Comparison of ENCODE assay signal across 28 cellular contexts in the genomic region with DNA sequence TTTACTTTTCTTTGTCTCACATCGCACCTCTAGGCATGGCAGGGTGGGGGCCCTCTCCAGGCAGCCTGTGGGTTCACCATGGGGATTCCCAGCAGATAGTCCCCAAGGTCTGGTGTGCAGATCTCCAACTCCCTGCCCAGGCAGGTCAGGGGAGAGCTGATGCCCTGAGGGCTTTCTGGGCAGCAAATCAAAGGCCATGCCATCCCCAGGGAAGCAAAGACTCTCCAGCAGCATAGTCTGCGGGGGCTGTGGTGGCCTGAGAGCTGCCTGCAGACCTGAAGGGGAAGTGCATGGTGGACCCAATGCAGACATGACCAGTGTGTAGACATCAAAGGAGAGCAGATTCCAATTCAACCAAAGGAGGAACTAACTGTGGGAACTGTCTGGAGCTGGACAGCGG. TPM values are rescaled to one million over a fixed set of nuclear protein-coding genes. Genes with fewer than 3 reads are reported as not detected.
A peak's percentile ranks its signal among the peaks of the same experiment; 100 is the strongest.
DNase-seq lines count a peak whose midpoint lies in the region; ATAC-seq, FAIRE-seq and TF ChIP-seq lines count a peak whose summit lies in the region.
"Had no signal": no experiment of that assay in that cellular context is flagged by ENCODE, and none has a peak within 500 bp of the region (broad histone marks: within the 10 kb centered on the region; RNA-seq: fewer than 3 reads in every experiment).

No MANE protein-coding gene starts in this region.

- RAD21 ChIA-PET in GM12878 (lab: Charles Lee; ENCODE audit: unreplicated experiment), result no interaction called here

- H3K4me3 ChIP-seq in left ventricle myocardium inferior (peak overlapping the region; percentile 85), GM12878 (no peak overlapping the region), osteoblast (ENCODE audit: insufficient read depth, low read length) (no peak overlapping the region)
- H3K4me3 ChIP-seq: dorsolateral prefrontal cortex, spleen, thyroid gland had no signal

- TF ChIP-seq CTCF in left ventricle myocardium inferior (IDR thresholded peaks at IDR 0.05; ENCODE audit: borderline replicate concordance), result no peak
- no peak for TF ChIP-seq CTCF in GM12878 (IDR thresholded peaks at IDR 0.05 in 2 of 3, conservative IDR thresholded peaks at IDR 0.05 in 1 of 3; ENCODE audit: control insufficient read depth in 2 of 3, extremely low read depth in 1 of 3, insufficient read depth in 1 of 3, low read depth in 3 of 3, low read length in 3 of 3)
- no peak for TF ChIP-seq CTCF in osteoblast (IDR thresholded peaks at IDR 0.05; ENCODE audit: extremely low read depth, low read depth, low read length)
- no peak for TF ChIP-seq CTCF in GM13977 (IDR thresholded peaks at IDR 0.05; ENCODE audit: extremely low read depth, insufficient read depth, missing control alignments)

- TF ChIP-seq POLR2A in GM12878 (IDR thresholded peaks at IDR 0.05; ENCODE audit: low read depth, low read length), result no peak

- H3K79me2 ChIP-seq in GM12878 (ENCODE audit: control insufficient read depth, insufficient read depth, low read length), result no peaks in the 10 kb centered on the region
- no peaks in the 10 kb centered on the region for H3K79me2 ChIP-seq in osteoblast (ENCODE audit: insufficient read depth, low read length)

- CTCF ChIA-PET in GM12878 (lab: Yijun Ruan, JAX), result no interaction called here

- TF ChIP-seq RAD21 in GM12878 (IDR thresholded peaks at IDR 0.05; ENCODE audit: insufficient read depth, low read depth, low read length), result no peak

- H2AFZ ChIP-seq in GM12878 (ENCODE audit: control insufficient read depth, low read depth, low read length) (no peak overlapping the region), osteoblast (ENCODE audit: low read length) (no peak overlapping the region)

- DNase-seq in left ventricle myocardium inferior (no peak), left cardiac atrium (no peak), GM12878 (ENCODE audit: low read depth, low spot score) (no peak), osteoblast (ENCODE audit: insufficient read length, low spot score, missing footprints) (peak; percentile 14), SW480 (ENCODE audit: low spot score) (no peak), NCI-H146 (lab: John Stamatoyannopoulos, UW) (no peak), GM13977 (ENCODE audit: low spot score) (no peak)
- DNase-seq: ACHN; activated CD4-positive, alpha-beta T cell treated with anti-CD3 and anti-CD28 coated beads for 1 hour; activated CD8-positive, alpha-beta memory T cell treated with anti-CD3 and anti-CD28 coated beads for 24 hours; activated naive CD4-positive, alpha-beta T cell; activated T-cell treated with anti-CD3 and anti-CD28 coated beads, Interleukin-2, amount 50 U/mL, for 24 hours; amniotic stem cell; dorsolateral prefrontal cortex; EL; foreskin fibroblast; NCI-H1694 treated with DMSO at 0.1 percent for 48 hours; NCI-H774; spleen; stimulated activated CD4-positive, alpha-beta T cell treated with anti-CD3 and anti-CD28 coated beads, Interleukin-4, amount 100 ng/mL, for 1 hour; T-cell; thyroid gland had no signal

- WGBS in GM12878 (ENCODE audit: insufficient coverage, insufficient replicate concordance, low lambda C conversion rate, missing lambda C conversion rate), result 24% methylated on average over 3 of the region's 3 CpGs

- H3K4me1 ChIP-seq in left ventricle myocardium inferior, result peaks cover 98% of the 10 kb centered on the region
- no peaks in the 10 kb centered on the region for H3K4me1 ChIP-seq in GM12878 (ENCODE audit: control insufficient read depth, insufficient read depth, low read length)
- peaks cover 4% of the 10 kb centered on the region for H3K4me1 ChIP-seq in osteoblast (ENCODE audit: insufficient read depth, low read length)
- H3K4me1 ChIP-seq: thyroid gland had no signal

- no peak overlapping the region for H3K9ac ChIP-seq in GM12878 (ENCODE audit: control insufficient read depth, insufficient read depth, low read length)

- H3K27me3 ChIP-seq in left ventricle myocardium inferior (ENCODE audit: low read depth) (no peaks in the 10 kb centered on the region), GM12878 (replicated peaks in 1 of 2; ENCODE audit: control insufficient read depth in 2 of 2, insufficient read depth in 2 of 2, low read length in 1 of 2) (peaks cover 1 to 5% of the 10 kb centered on the region in 2 experiments; a peak in 2 of 4 replicates), osteoblast (ENCODE audit: insufficient read depth, low read length) (no peaks in the 10 kb centered on the region)
- H3K27me3 ChIP-seq: dorsolateral prefrontal cortex, thyroid gland had no signal

- no TSS peak for BruUV-seq in GM12878 (replicated peaks; lab: Mats Ljungman, UMichigan)

- no peak for ATAC-seq in left cardiac atrium
- ATAC-seq in GM12878, result peak; percentile 51
- no peak for ATAC-seq in HG03565 (IDR thresholded peaks at IDR 0.05; ENCODE audit: unreplicated experiment)
- ATAC-seq: Right ventricle myocardium inferior had no signal

- intact Hi-C loops in left ventricle myocardium inferior (cut with micrococcal nuclease) (loop anchor here (10.0 kb wide), 1 partner anchor 46 kb away; no protein-coding TSS in a partner anchor), left cardiac atrium (cut with DNase I) (no loop called here), GM12878 (cut with micrococcal nuclease; ENCODE audit: unreplicated experiment) (no loop called here)

- H3K4me2 ChIP-seq in GM12878 (ENCODE audit: control insufficient read depth, insufficient read depth), result no peak overlapping the region
- no peak overlapping the region for H3K4me2 ChIP-seq in osteoblast (ENCODE audit: insufficient read depth, low read length)

- POLR2A ChIA-PET in GM12878 (lab: Charles Lee), result no interaction called here

- H3K9me3 ChIP-seq in left ventricle myocardium inferior (replicated peaks) (no peaks in the 10 kb centered on the region), GM12878 (replicated peaks; ENCODE audit: control insufficient read depth, insufficient read depth, low read length) (no peaks in the 10 kb centered on the region), osteoblast (ENCODE audit: low read depth, low read length) (no peaks in the 10 kb centered on the region)
- H3K9me3 ChIP-seq: spleen, thyroid gland had no signal

- no peak for FAIRE-seq in GM12878 (lab: Jason Lieb, UNC)
- FAIRE-seq: endothelial cell of umbilical vein, H54, keratinocyte had no signal

- H3K36me3 ChIP-seq in left ventricle myocardium inferior, result peaks cover 6% of the 10 kb centered on the region
- H3K36me3 ChIP-seq in GM12878 (ENCODE audit: control insufficient read depth in 2 of 2, insufficient read depth in 2 of 2, low read length in 1 of 2), result no peaks in the 10 kb centered on the region
- no peaks in the 10 kb centered on the region for H3K36me3 ChIP-seq in osteoblast (ENCODE audit: insufficient read depth, low read length)
- H3K36me3 ChIP-seq: spleen, thyroid gland had no signal

- H3K27ac ChIP-seq in left ventricle myocardium inferior (replicated peaks) (peak overlapping the region; percentile 97), GM12878 (ENCODE audit: control insufficient read depth, insufficient read depth) (no peak overlapping the region), osteoblast (ENCODE audit: low read depth, low read length) (no peak overlapping the region)
- H3K27ac ChIP-seq: dorsolateral prefrontal cortex, spleen, thyroid gland had no signal

- TF ChIP-seq EP300 in GM12878 (IDR thresholded peaks at IDR 0.05; ENCODE audit: borderline replicate concordance in 1 of 2, control insufficient read depth in 1 of 2, low read depth in 2 of 2, low read length in 2 of 2), result no peak

- H4K20me1 ChIP-seq in GM12878 (ENCODE audit: control insufficient read depth, insufficient read depth) (no peaks in the 10 kb centered on the region), osteoblast (ENCODE audit: insufficient read depth, low read length) (no peaks in the 10 kb centered on the region)

- SMC1A ChIA-PET in GM12878 (lab: Charles Lee; ENCODE audit: uncharacterized antibody, unreplicated experiment), result interaction anchor here (0.5 kb wide), 1 partner anchor 113 kb away, joined by 3 read pairs; no protein-coding TSS in a partner anchor

- in situ Hi-C loops in GM12878 (cut with MboI), result no loop called here
- in situ Hi-C loops in GM13977 (cut with MboI; ENCODE audit: low pct_unique_long_range_greater_than_20kb, low sequenced_read_pairs, unreplicated experiment), result no loop called here

TF ChIP-seq in GM12878, 131 proteins besides CTCF, POLR2A, EP300 and RAD21:
- TF ChIP-seq BRCA1 (IDR thresholded peaks at IDR 0.05; ENCODE audit: low read depth, low read length), result no peak
- TF ChIP-seq SPI1 (IDR thresholded peaks at IDR 0.05; ENCODE audit: borderline replicate concordance, insufficient read depth, low read depth, low read length), result peak; percentile 8; the same call in 1 of the 2 replicates

RNA-seq across cellular contexts. Expression of a gene that starts 7.7 kb away (rescaled TPM):
- total RNA-seq in left ventricle myocardium inferior (24.0 TPM), left cardiac atrium (10 to 100 TPM; 20.6 to 33.6 TPM), GM12878 (2014; rRNA removed) (0.05 and 0.28 TPM in 2 replicates), GM12878 (2014; rRNA removed; fragmentation: Illumina TruSeq; extraction: Trizol) (0.04 and 0.05 TPM in 2 replicates), GM12878 (2021) (0.16 and 0.26 TPM in 2 replicates), osteoblast (0.29 and 0.36 TPM in 2 replicates)
- total RNA-seq in GM12878 (2013; cell fraction: nucleolus; rRNA removed), result 0.12 and 0.21 TPM in 2 replicates
- 0.07 TPM for polyA plus RNA-seq in GM12878 (2011; ENCODE audit: low read depth)
- polyA plus RNA-seq in GM12878 (2011; rRNA removed) (0.03 and 0.05 TPM in 2 replicates), GM12878 (2014; fragmentation: Illumina TruSeq; extraction: Trizol) (0.04 TPM in 1 of 2 replicates, not detected in the other), GM12878 (2014; fragmentation: Nextera tagmentation; extraction: Ambion mirVana) (not detected), GM12878 (2014; rRNA removed) (0.05 TPM in 2 replicates), GM12878 (2016; fragmentation: Nextera tagmentation; extraction: Ambion mirVana) (not detected)
- 0.06 and 0.08 TPM in 2 replicates for polyA plus RNA-seq in GM12878 (2011; cell fraction: cytosol; rRNA removed)
- polyA plus RNA-seq in GM12878 (2011; cell fraction: nucleus; rRNA removed), result 0.16 and 0.20 TPM in 2 replicates
- polyA plus RNA-seq in GM12878 (2012), result 0.07 and 0.12 TPM in 2 replicates
- polyA minus RNA-seq in GM12878 (2011; rRNA and poly(A)+ RNA removed), result 0.05 and 0.07 TPM in 2 replicates
- not detected in 2 replicates for polyA minus RNA-seq in GM12878 (2011; cell fraction: cytosol; rRNA and poly(A)+ RNA removed)
- 0.12 and 0.19 TPM in 2 replicates for polyA minus RNA-seq in GM12878 (2011; cell fraction: nucleus; rRNA and poly(A)+ RNA removed)
- polyA plus RNA-seq: CD14-positive monocyte had no signal

Comparison
In these comparisons a context has a peak if more than half of its experiments do, and no peak if none do; other contexts are left out.
1. RNA of a gene that starts 7.7 kb away (total RNA-seq): 20.6 to 33.6 TPM in left cardiac atrium and 24.0 TPM in left ventricle myocardium inferior (single experiment); 0.29 to 0.36 TPM in osteoblast and 0.04 to 0.28 TPM in GM12878; every median in the first group is over 10 times any median in the second.